Comparison of ENCODE assay signal across 25 cellular contexts in the genomic region with DNA sequence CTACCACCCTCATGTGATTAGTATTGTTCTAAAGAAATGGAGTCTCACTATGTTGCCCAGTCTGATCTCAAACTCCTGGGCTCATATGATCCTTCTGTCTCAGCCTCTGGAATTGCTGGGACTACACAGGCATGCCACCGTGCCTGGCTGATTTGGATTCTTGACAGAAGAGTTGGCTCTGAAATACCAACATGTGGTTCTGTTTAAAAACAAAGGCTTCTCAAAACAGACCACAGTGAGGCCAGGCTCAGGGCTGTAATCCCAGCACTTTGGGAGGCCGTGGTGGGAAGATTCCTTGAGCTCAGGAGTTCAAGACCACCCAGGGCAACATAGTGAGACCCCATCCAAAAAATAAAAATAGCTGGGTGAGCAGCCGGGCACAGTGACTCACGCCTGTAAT.
DNase-seq lines count a peak whose midpoint lies in the region; ATAC-seq and TF ChIP-seq lines count a peak whose summit lies in the region.
"Had no signal": no experiment of that assay in that cellular context is flagged by ENCODE, and none has a peak within 500 bp of the region (broad histone marks: within the 10 kb centered on the region; RNA-seq: fewer than 3 reads in every experiment).

No MANE protein-coding gene starts in this region.

- no peaks in the 10 kb centered on the region for H4K20me1 ChIP-seq in H9 (ENCODE audit: control insufficient read depth, insufficient read depth, insufficient read length)

- H3K27ac ChIP-seq in H9 (ENCODE audit: insufficient read length, low read depth, low read length) (no peak overlapping the region), stomach (no peak overlapping the region)
- H3K27ac ChIP-seq: esophagus muscularis mucosa, HL-60 had no signal

- POLR2A ChIA-PET in activated CD8-positive, alpha-beta T cell treated with anti-CD3 and anti-CD28 coated beads, Interleukin-2, amount 10 ng/mL, durations not matched to agents 7 days and 5 days (lab: Charles Lee): no interaction called here

- no peak overlapping the region for H2BK12ac ChIP-seq in H9 (ENCODE audit: insufficient read length, low read depth, low read length)

- H2AFZ ChIP-seq in H9 (ENCODE audit: low read length): no peak overlapping the region

- no peak overlapping the region for H3K4me3 Mint-ChIP-seq in H9
- no peak overlapping the region for H3K4me3 Mint-ChIP-seq in activated CD8-positive, alpha-beta T cell treated with anti-CD3 and anti-CD28 coated beads, Interleukin-2, amount 10 ng/mL, durations not matched to agents 7 days and 5 days
- H3K4me3 Mint-ChIP-seq: IgD-negative memory B cell; stimulated activated naive CD8-positive, alpha-beta T cell treated with anti-CD3 and anti-CD28 coated beads, Interleukin-15, Interleukin-2, amounts not matched to agents 100 ng/mL and 50 ng/mL, for 24 hours; type B pancreatic cell had no signal

- H3K4me2 ChIP-seq in H9 (ENCODE audit: insufficient read depth, insufficient read length, low read length): no peak overlapping the region
- H3K4me2 ChIP-seq: smooth muscle cell had no signal

- in situ Hi-C loops in astrocyte of the cerebellum (cut with HindIII; ENCODE audit: low sequenced_read_pairs): no loop called here

- H3K79me2 ChIP-seq in H9 (ENCODE audit: insufficient read depth, low read length): no peaks in the 10 kb centered on the region

- no peak overlapping the region for H3K14ac ChIP-seq in H9 (ENCODE audit: insufficient read depth, low read length)

- peaks cover 12 to 15% of the 10 kb centered on the region in 2 experiments; a peak in 4 of 5 replicates for H3K9me3 Mint-ChIP-seq in H9
- H3K9me3 Mint-ChIP-seq in activated CD8-positive, alpha-beta T cell treated with anti-CD3 and anti-CD28 coated beads, Interleukin-2, amount 10 ng/mL, durations not matched to agents 7 days and 5 days (ENCODE audit: insufficient read depth): peaks cover 5% of the 10 kb centered on the region
- H3K9me3 Mint-ChIP-seq: IgD-negative memory B cell had no signal

- no CpG with 5 or more reads among the region's 4 CpGs for WGBS in H9 (ENCODE audit: extremely low coverage, insufficient read length, low lambda C conversion rate)
- WGBS in stomach, 5 donors: 66 to 82% (median 73%) methylated on average over 4 of the region's 4 CpGs

- no peak overlapping the region for H3K23ac ChIP-seq in H9 (ENCODE audit: insufficient read length, low read depth, low read length)

- H3K36me3 Mint-ChIP-seq in H9 (ENCODE audit: insufficient read depth in 1 of 3, low read depth in 3 of 3): peaks cover 29 to 48% (median 43%) of the 10 kb centered on the region in 3 experiments
- H3K36me3 Mint-ChIP-seq in activated CD8-positive, alpha-beta T cell treated with anti-CD3 and anti-CD28 coated beads, Interleukin-2, amount 10 ng/mL, durations not matched to agents 7 days and 5 days (ENCODE audit: low read depth): peaks cover 20% of the 10 kb centered on the region

- H4K8ac ChIP-seq in H9 (replicated peaks; ENCODE audit: insufficient read length, low read depth, low read length): no peak overlapping the region

- intact Hi-C loops in stomach (cut with DNase I; ENCODE audit: low total_unique reads): no loop called here

- TF ChIP-seq CTCF in H9 (conservative IDR thresholded peaks at IDR 0.05): no peak
- no peak for TF ChIP-seq CTCF in astrocyte of the cerebellum (IDR thresholded peaks at IDR 0.05; ENCODE audit: low read depth, low read length, missing control alignments)
- TF ChIP-seq CTCF in foreskin fibroblast (IDR thresholded peaks at IDR 0.05; ENCODE audit: low read depth, low read length): no peak
- TF ChIP-seq CTCF in stomach (IDR thresholded peaks at IDR 0.05): no peak

- H3K23me2 ChIP-seq in H9 (ENCODE audit: insufficient read length, low read depth, low read length, poor library complexity, severe bottlenecking): no peaks in the 10 kb centered on the region

- H2BK120ac ChIP-seq in H9 (ENCODE audit: low read depth, low read length, poor library complexity, severe bottlenecking): no peak overlapping the region

- no peaks in the 10 kb centered on the region for H3K9me3 ChIP-seq in H9 (ENCODE audit: control insufficient read depth, low read depth, low read length)
- no peaks in the 10 kb centered on the region for H3K9me3 ChIP-seq in stomach
- H3K9me3 ChIP-seq: esophagus muscularis mucosa had no signal

- no peak overlapping the region for H3K18ac ChIP-seq in H9 (ENCODE audit: insufficient read length, low read depth, low read length)

- no peak overlapping the region for H3T11ph ChIP-seq in H9 (ENCODE audit: low read length)

- TF ChIP-seq POLR2A in stomach (IDR thresholded peaks at IDR 0.05): no peak

- H2BK15ac ChIP-seq in H9 (ENCODE audit: low read depth, low read length): no peak overlapping the region

- CTCF ChIA-PET in activated CD8-positive, alpha-beta T cell treated with anti-CD3 and anti-CD28 coated beads, Interleukin-2, amount 10 ng/mL, durations not matched to agents 7 days and 5 days (lab: Charles Lee): no interaction called here

- no peak overlapping the region for H2AK5ac ChIP-seq in H9 (ENCODE audit: insufficient read length, low read length)

- no peaks in the 10 kb centered on the region; the same call in 1 of the 2 replicates for H3K4me1 ChIP-seq in H9 (ENCODE audit: insufficient read depth, low read length)
- H3K4me1 ChIP-seq in stomach: no peaks in the 10 kb centered on the region
- H3K4me1 ChIP-seq: esophagus muscularis mucosa had no signal

- H3K4me1 Mint-ChIP-seq in H9: peaks cover 16 to 20% of the 10 kb centered on the region in 2 experiments
- H3K4me1 Mint-ChIP-seq in activated CD8-positive, alpha-beta T cell treated with anti-CD3 and anti-CD28 coated beads, Interleukin-2, amount 10 ng/mL, durations not matched to agents 7 days and 5 days (ENCODE audit: low read depth): peaks cover 14% of the 10 kb centered on the region
- H3K4me1 Mint-ChIP-seq: IgD-negative memory B cell had no signal

- H3K4ac ChIP-seq in H9 (ENCODE audit: low read depth, low read length): no peak overlapping the region

- no peak overlapping the region for H4K5ac ChIP-seq in H9 (ENCODE audit: insufficient read length, low read depth, low read length)

- no peak overlapping the region for H2BK20ac ChIP-seq in H9 (ENCODE audit: low read depth, low read length, poor library complexity, severe bottlenecking)

- H2BK5ac ChIP-seq in H9 (ENCODE audit: insufficient read length, low read length): no peak overlapping the region

- H4K91ac ChIP-seq in H9 (ENCODE audit: insufficient read length, low read depth, low read length): no peak overlapping the region

- no peaks in the 10 kb centered on the region for H3K79me1 ChIP-seq in H9 (ENCODE audit: insufficient read depth, low read depth, low read length, poor library complexity, severe bottlenecking)

- peaks cover 0 to 25% (median 7%) of the 10 kb centered on the region in 4 donors for H3K36me3 ChIP-seq in stomach

- H3K9ac ChIP-seq in H9 (ENCODE audit: extremely low read depth, insufficient read length, low read length): no peak overlapping the region

- ATAC-seq in activated CD8-positive, alpha-beta T cell treated with anti-CD3 and anti-CD28 coated beads, Interleukin-2, amount 10 ng/mL, durations not matched to agents 7 days and 5 days: no peak
- ATAC-seq: PC-3 had no signal

- no peak for TF ChIP-seq EP300 in stomach (IDR thresholded peaks at IDR 0.05)

- H3K27me3 Mint-ChIP-seq in H9 (ENCODE audit: low read depth): no peaks in the 10 kb centered on the region
- H3K27me3 Mint-ChIP-seq in activated CD8-positive, alpha-beta T cell treated with anti-CD3 and anti-CD28 coated beads, Interleukin-2, amount 10 ng/mL, durations not matched to agents 7 days and 5 days (ENCODE audit: low read depth): no peaks in the 10 kb centered on the region
- H3K27me3 Mint-ChIP-seq: IgD-negative memory B cell; stimulated activated naive CD8-positive, alpha-beta T cell treated with anti-CD3 and anti-CD28 coated beads, Interleukin-15, Interleukin-2, amounts not matched to agents 100 ng/mL and 50 ng/mL, for 24 hours; type B pancreatic cell had no signal

- H3K27me3 ChIP-seq in H9 (ENCODE audit: insufficient read depth, low read length) (no peaks in the 10 kb centered on the region), stomach (no peaks in the 10 kb centered on the region)
- H3K27me3 ChIP-seq: esophagus muscularis mucosa had no signal

- peak overlapping the region in 2 of 3 experiments; percentile 39 to 48; a peak in 2 of 7 replicates for H3K27ac Mint-ChIP-seq in H9
- H3K27ac Mint-ChIP-seq in activated CD8-positive, alpha-beta T cell treated with anti-CD3 and anti-CD28 coated beads, Interleukin-2, amount 10 ng/mL, durations not matched to agents 7 days and 5 days: no peak overlapping the region
- H3K27ac Mint-ChIP-seq: stimulated activated naive CD8-positive, alpha-beta T cell treated with anti-CD3 and anti-CD28 coated beads, Interleukin-15, Interleukin-2, amounts not matched to agents 100 ng/mL and 50 ng/mL, for 24 hours; type B pancreatic cell had no signal

- DNase-seq in AG20443 (ENCODE audit: low spot score) (peak; percentile 72), H9 (no peak), astrocyte of the cerebellum (ENCODE audit: low read depth) (peak; percentile 73), foreskin fibroblast (peak; percentile 69 to 86), T-helper 9 cell (no peak), stomach (no peak), UCSD-AML1 (lab: John Stamatoyannopoulos, UW; ENCODE audit: unreplicated experiment) (no peak)
- no peak for DNase-seq in activated CD8-positive, alpha-beta T cell treated with anti-CD3 and anti-CD28 coated beads, Interleukin-2, amount 10 ng/mL, durations not matched to agents 7 days and 5 days
- DNase-seq: activated CD4-positive, alpha-beta T cell treated with anti-CD3 and anti-CD28 coated beads, Interleukin-2, amount 50 U/mL, for 48 hours; activated naive CD4-positive, alpha-beta T cell treated with Interleukin-2 at 50 U/mL for 16 hours; activated T-cell treated with anti-CD3 and anti-CD28 coated beads, Interleukin-2, amount 50 U/mL, for 1 hour; Calu3; effector memory CD4-positive, alpha-beta T cell; MM.1S; NCI-H345; nucleus accumbens; PC-3; SIG-M5; stimulated activated CD4-positive, alpha-beta T cell treated with anti-CD3 and anti-CD28 coated beads, Interleukin-4, amount 100 ng/mL, for 1 hour had no signal

- no peak overlapping the region for H3K56ac ChIP-seq in H9 (ENCODE audit: insufficient read length, low read depth, low read length)

- no peak overlapping the region for H3K4me3 ChIP-seq in astrocyte of the cerebellum (ENCODE audit: low read depth, low read length)
- H3K4me3 ChIP-seq in foreskin fibroblast (ENCODE audit: low read depth in 1 of 2, low read length in 2 of 2): no peak overlapping the region
- no peak overlapping the region for H3K4me3 ChIP-seq in stomach
- H3K4me3 ChIP-seq: esophagus muscularis mucosa, smooth muscle cell had no signal

Comparison
In these comparisons a context has a peak if more than half of its experiments do, and no peak if none do; other contexts are left out.
1. DNase-seq: peak in AG20443 (single experiment), astrocyte of the cerebellum (single experiment) and foreskin fibroblast (2 of 2); none in H9 (single experiment), activated CD8-positive, alpha-beta T cell treated with anti-CD3 and anti-CD28 coated beads, Interleukin-2, amount 10 ng/mL, durations not matched to agents 7 days and 5 days (single experiment), T-helper 9 cell (single experiment), stomach (single experiment) and UCSD-AML1 (single experiment).